Comparison of ENCODE assay signal across 1 cellular context in genomic region chr2:158894572-158894971, GRCh38.
TF ChIP-seq lines count a peak whose summit lies in the region.

No MANE protein-coding gene starts in this region.

TF ChIP-seq in K562, 482 proteins besides CTCF, POLR2A, EP300 and RAD21 (continued from another document):
- TF ChIP-seq CTCFL (IDR thresholded peaks at IDR 0.05; ENCODE audit: borderline replicate concordance, insufficient read depth, low read depth, low read length, poor library complexity, severe bottlenecking) (peak; percentile 37), ZNF274 (IDR thresholded peaks at IDR 0.05; ENCODE audit: borderline replicate concordance, low read depth, low read length) (no peak), TAF15 (IDR thresholded peaks at IDR 0.05; ENCODE audit: low read depth, low read length) (no peak)
